In genomic region chr22:22011964-22012363, GRCh38 we compare ENCODE assay signal across 26 cellular contexts.
"Had no signal": no experiment of that assay in that cellular context is flagged by ENCODE, and none has a peak within 500 bp of the region (broad histone marks: within the 10 kb centered on the region; RNA-seq: fewer than 3 reads in every experiment).

No MANE protein-coding gene starts in this region.

- H3K27me3 ChIP-seq: pancreas, thyroid gland, tibial nerve, upper lobe of left lung, vagina had no signal

- H3K4me1 ChIP-seq: neural progenitor cell, pancreas, prostate gland, spleen, stomach, thyroid gland, tibial nerve, upper lobe of left lung, vagina had no signal

- DNase-seq: naive thymus-derived CD4-positive, alpha-beta T cell; natural killer cell; occipital lobe; pancreas; right cardiac atrium; spleen; stimulated activated CD4-positive, alpha-beta T cell treated with anti-CD3 and anti-CD28 coated beads, Interleukin-15, amount 100 ng/mL, for 24 hours; stimulated activated CD4-positive, alpha-beta T cell treated with anti-CD3 and anti-CD28 coated beads, Interleukin-2, amount 100 ng/mL, for 24 hours; stimulated activated CD4-positive, alpha-beta T cell treated with anti-CD3 and anti-CD28 coated beads, Interleukin-2, amount 100 ng/mL, for 48 hours; stimulated activated CD4-positive, alpha-beta T cell treated with anti-CD3 and anti-CD28 coated beads, Interleukin-4, amount 100 ng/mL, for 24 hours; stimulated activated naive B cell treated with anti-CD40 and anti-IgM and Interleukin-4, amounts not matched to agents 10 μg/mL and 1 μg/mL and 100 μg/mL, for 72 hours; stimulated activated naive CD4-positive, alpha-beta T cell treated with Interleukin-2 at 50 U/mL for 16 hours; stomach; thyroid gland; trophoblast cell; upper lobe of left lung had no signal

- H3K9ac ChIP-seq: neural progenitor cell had no signal

- H2AFZ ChIP-seq: neural progenitor cell had no signal

- FAIRE-seq: pancreas, urothelium cell line had no signal

- H3K9me3 ChIP-seq: pancreas, prostate gland, spleen, thoracic aorta, thyroid gland, tibial nerve, upper lobe of left lung, vagina had no signal

- H3K4me3 ChIP-seq: neural progenitor cell, pancreas, prostate gland, skin epidermis, smooth muscle cell, spleen, stomach, thoracic aorta, thyroid gland, tibial nerve, upper lobe of left lung, vagina had no signal

- ATAC-seq: naive thymus-derived CD4-positive, alpha-beta T cell; natural killer cell; pancreas; right cardiac atrium; sciatic nerve; stimulated activated effector memory CD8-positive, alpha-beta T cell treated with anti-CD3 and anti-CD28 coated beads, Interleukin-12 subunit alpha, Interleukin-12 subunit beta, amount 100 ng/mL, for 72 hours; stimulated activated naive B cell treated with anti-CD40 and anti-IgM and Interleukin-4, amounts not matched to agents 10 μg/mL and 1 μg/mL and 100 μg/mL, for 72 hours had no signal

- H3K27ac ChIP-seq: neural progenitor cell, pancreas, prostate gland, skin epidermis, spleen, stomach, thoracic aorta, thyroid gland, tibial nerve, upper lobe of left lung, vagina had no signal

- H3K4me2 ChIP-seq: neural progenitor cell, smooth muscle cell had no signal

- H3K36me3 ChIP-seq: neural progenitor cell, pancreas, prostate gland, spleen, stomach, thoracic aorta, thyroid gland, tibial nerve, upper lobe of left lung, vagina had no signal
